Comparison of ENCODE assay signal across 22 cellular contexts in genomic region chr16:2804728-2805127, GRCh38. TPM values are rescaled to one million over a fixed set of nuclear protein-coding genes. Genes with fewer than 3 reads are reported as not detected.
"Had no signal": no experiment of that assay in that cellular context is flagged by ENCODE, and none has a peak within 500 bp of the region (broad histone marks: within the 10 kb centered on the region; RNA-seq: fewer than 3 reads in every experiment).

No MANE protein-coding gene starts in this region.

- DNase-seq: IMR-90, Kasumi-1, MM.1S, NCI-H1092 treated with DMSO at 0.1 percent for 48 hours, NCI-H1436, NCI-H187, NCI-H2029, NCI-H2081 treated with DMSO at 0.1 percent for 48 hours, NCI-H2171, NCI-H226, NCI-H446, NCI-H510A, NCI-H524 treated with DMSO at 0.1 percent for 48 hours, NCI-H69, NCI-H774, RPMI8226, SHP77 treated with DMSO at 0.1 percent for 48 hours, SJCRH30 had no signal

- H3K27me3 ChIP-seq: SJCRH30 had no signal

- H3K27ac ChIP-seq: KMS-11, SJCRH30 had no signal

- ATAC-seq: SK-N-SH treated with all-trans-retinoic acid at 6 μM for 48 hours had no signal

- H3K4me3 ChIP-seq: SJCRH30 had no signal

- H3K36me3 ChIP-seq: SJCRH30 had no signal

- H3K4me1 ChIP-seq: SJCRH30 had no signal

- H3K4me2 ChIP-seq: KMS-11 had no signal

RNA-seq across cellular contexts. Expression of gene PRSS41, which starts 6.5 kb away (rescaled TPM):
- total RNA-seq: HT-29, IMR-90, M059J, SJCRH30 had no signal

RNA-seq across cellular contexts. Expression of gene PRSS21, which starts 12.3 kb away (rescaled TPM):
- total RNA-seq: HT-29, IMR-90, M059J, SJCRH30 had no signal

RNA-seq across cellular contexts. Expression of gene PRSS33, which starts 17.4 kb away (rescaled TPM):
- total RNA-seq: IMR-90, M059J, SJCRH30 had no signal

RNA-seq across cellular contexts. Expression of gene ZG16B, which starts 25.4 kb away (rescaled TPM):
- total RNA-seq: SJCRH30 had no signal
